Comparison of ENCODE assay signal across 1 cellular context in the genomic region with DNA sequence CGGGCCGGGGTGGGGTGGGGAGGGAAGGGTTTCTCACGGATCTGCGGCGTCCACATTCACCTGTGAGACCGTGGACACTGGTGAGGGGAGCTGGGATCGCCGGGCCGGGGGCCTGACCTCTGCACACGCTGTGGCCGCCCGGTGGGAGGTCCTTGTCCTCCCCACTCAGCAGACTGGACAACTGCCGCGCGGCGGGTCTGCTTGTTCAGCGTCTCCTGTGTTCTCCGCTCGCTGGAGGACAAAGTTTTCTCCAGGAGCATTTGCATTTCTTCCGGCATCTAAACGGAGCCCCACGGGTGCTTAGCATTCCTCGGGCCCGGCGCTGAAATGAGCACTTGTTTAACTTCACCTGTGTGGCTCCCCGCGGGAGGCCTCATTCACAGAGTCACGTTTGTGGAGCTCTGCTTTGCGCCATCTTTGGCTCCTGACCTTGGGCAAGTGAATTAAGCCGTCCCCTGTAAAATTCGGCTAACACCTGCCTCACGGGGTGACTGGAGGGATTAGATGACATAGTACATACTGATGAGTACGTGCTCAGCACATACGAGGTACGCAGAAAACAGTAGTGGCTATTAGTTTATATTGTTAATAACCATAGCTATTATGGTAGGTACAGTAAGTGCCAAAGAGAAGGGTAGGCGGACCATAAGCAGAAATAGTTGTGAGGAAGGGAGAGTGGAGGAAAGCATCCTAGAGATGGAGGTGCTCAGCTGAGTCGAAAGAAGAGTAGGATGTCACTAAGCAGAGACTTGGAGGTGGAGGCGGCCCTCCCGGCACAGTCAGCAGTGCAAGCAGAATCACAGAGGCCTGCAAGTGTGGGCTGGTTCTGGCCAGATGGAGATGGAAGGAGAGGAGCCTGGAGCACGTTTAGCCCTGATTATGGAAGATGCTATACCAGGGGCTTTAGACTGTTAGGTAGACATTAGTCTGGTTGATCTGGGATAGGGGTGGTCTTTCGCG.
TF ChIP-seq lines count a peak whose summit lies in the region.

No MANE protein-coding gene starts in this region.

TF ChIP-seq in H1, 55 proteins besides CTCF, POLR2A, EP300 and RAD21:
- TF ChIP-seq YY1 (IDR thresholded peaks at IDR 0.05; ENCODE audit: low read depth, low read length) (peak; percentile 37; the same call in 1 of the 2 replicates), GABPA (IDR thresholded peaks at IDR 0.05; ENCODE audit: borderline replicate concordance, insufficient read depth, low read length) (no peak)
TF ChIP-seq in H1: peak in this region for 1.
